In the genomic region with DNA sequence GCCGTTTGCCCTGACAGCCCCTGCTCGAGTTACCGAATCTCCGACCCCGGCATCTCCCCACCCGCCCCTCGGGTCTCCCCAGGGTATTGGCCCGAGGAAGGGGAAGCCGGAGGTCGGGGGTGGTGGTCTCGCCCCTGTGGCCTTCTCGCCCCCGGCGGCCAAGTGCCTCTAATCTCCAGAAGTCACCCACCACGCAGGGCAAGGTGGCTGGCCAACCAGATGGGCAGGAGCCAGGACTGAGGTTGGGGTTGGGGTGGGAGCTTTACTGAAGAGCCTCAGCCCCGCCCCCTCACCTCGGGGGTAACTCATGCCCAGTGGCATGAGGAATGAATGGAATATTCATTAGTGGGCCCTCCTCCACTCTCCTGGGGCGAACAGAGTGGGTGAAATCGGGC, we compare ENCODE assay signal across 1 cellular context.
TF ChIP-seq lines count a peak whose summit lies in the region.

No MANE protein-coding gene starts in this region.

TF ChIP-seq in K562, 482 proteins besides CTCF, POLR2A, EP300 and RAD21:
- TF ChIP-seq CEBPG (CRISPR knock-in tag; IDR thresholded peaks at IDR 0.05) (no peak), CEBPG (tag; conservative IDR thresholded peaks at IDR 0.05 in 1 of 2, IDR thresholded peaks at IDR 0.05 in 1 of 2) (no peak), NFE2 (IDR thresholded peaks at IDR 0.05; ENCODE audit: low read depth) (no peak), EGR1 (conservative IDR thresholded peaks at IDR 0.05) (0 out of 2 replicates have a peak, but pooled peaks have one; percentile 13)
